In the genomic region with DNA sequence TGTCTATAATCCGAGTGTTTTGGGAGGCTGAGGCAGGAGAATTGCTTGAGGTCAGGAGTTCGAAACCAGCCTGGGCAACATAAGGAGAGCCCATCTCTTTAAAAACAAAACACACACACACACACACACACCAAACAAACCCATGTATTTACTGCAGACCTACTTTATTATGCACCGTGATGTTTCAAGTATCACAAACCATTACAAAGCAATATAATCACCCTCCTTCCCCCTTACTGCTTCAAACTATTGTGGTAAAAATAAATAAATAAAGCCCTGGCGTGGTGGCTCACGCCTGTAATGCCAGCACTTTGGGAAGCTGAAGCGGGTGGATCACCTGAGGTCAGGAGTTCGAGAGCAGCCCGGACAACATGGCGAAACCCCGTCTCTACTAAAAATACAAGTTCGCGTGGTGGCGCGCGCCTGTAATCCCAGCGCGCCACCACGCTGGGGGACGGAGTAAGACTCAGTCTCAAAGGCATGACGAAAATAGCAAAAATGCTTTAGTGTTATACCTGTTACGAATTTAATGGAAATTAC, we compare ENCODE assay signal across 8 cellular contexts. TPM values are rescaled to one million over a fixed set of nuclear protein-coding genes. Genes with fewer than 3 reads are reported as not detected.
A peak's percentile ranks its signal among the peaks of the same experiment; 100 is the strongest.
DNase-seq lines count a peak whose midpoint lies in the region; ATAC-seq and TF ChIP-seq lines count a peak whose summit lies in the region.

No MANE protein-coding gene starts in this region.

- H3K27me3 Mint-ChIP-seq in GM23338 (ENCODE audit: insufficient read depth, low read depth, poor library complexity), result peaks cover 11% of the 10 kb centered on the region

- intact Hi-C loops in gastrocnemius medialis (cut with DNase I; ENCODE audit: low total_unique reads), result loop anchor here (10.0 kb wide), 1 partner anchor 310 kb away; the partner anchor contains the start of genes CUL7, KLC4 and MRPL2

- H3K9me3 Mint-ChIP-seq in GM23338, result no peaks in the 10 kb centered on the region; the same call in 2 of the 3 replicates

- H2AFZ ChIP-seq in GM23338, result no peak overlapping the region

- peaks cover 10% of the 10 kb centered on the region for H3F3A ChIP-seq in GM23338 (replicated peaks; ENCODE audit: low read depth)

- H3K4me1 ChIP-seq in GM23338 (ENCODE audit: insufficient read depth) (no peaks in the 10 kb centered on the region), RWPE2 (ENCODE audit: insufficient read depth, poor library complexity, severe bottlenecking) (peaks cover 24% of the 10 kb centered on the region), gastrocnemius medialis (peaks cover 26 to 29% of the 10 kb centered on the region in 2 donors)

- peak overlapping the region; percentile 20; the same call in 1 of the 2 replicates for H3K27ac Mint-ChIP-seq in GM23338

- H3K9me3 ChIP-seq in RWPE2 (ENCODE audit: severe bottlenecking), result no peaks in the 10 kb centered on the region
- H3K9me3 ChIP-seq in gastrocnemius medialis, result no peaks in the 10 kb centered on the region

- ATAC-seq in GM23338, result no peak
- no peak for ATAC-seq in RWPE2 (ENCODE audit: low read depth)
- no peak for ATAC-seq in gastrocnemius medialis
- ATAC-seq in GM18870 (IDR thresholded peaks at IDR 0.05; ENCODE audit: unreplicated experiment), result no peak

- in situ Hi-C loops in gastrocnemius medialis (cut with MboI; ENCODE audit: low sequenced_read_pairs in 4 of 4), result loop anchor here in 2 of 4 donors (5.0 to 25.0 kb wide), 2 partner anchors 118 to 133 kb away; partner anchors contain the start of gene RPL7L1 (in 1 of the 2)

- H3K27ac ChIP-seq in GM23338 (ENCODE audit: low read depth) (no peak overlapping the region), RWPE2 (ENCODE audit: poor library complexity, severe bottlenecking) (no peak overlapping the region), gastrocnemius medialis (peak overlapping the region; percentile 91 to 100 (median 96))

- no peak for TF ChIP-seq CTCF in GM23338 (conservative IDR thresholded peaks at IDR 0.05; ENCODE audit: low read depth in 2 of 2)
- no peak for TF ChIP-seq CTCF in RWPE2 (IDR thresholded peaks at IDR 0.05; ENCODE audit: poor library complexity, severe bottlenecking)
- no peak for TF ChIP-seq CTCF in fibroblast of villous mesenchyme (IDR thresholded peaks at IDR 0.05; ENCODE audit: insufficient read depth, low read depth, low read length)
- peak in 1 of 5 experiments; percentile 14 for TF ChIP-seq CTCF in gastrocnemius medialis (IDR thresholded peaks at IDR 0.05 in 4 of 5, conservative IDR thresholded peaks at IDR 0.05 in 1 of 5)

- peaks cover 11% of the 10 kb centered on the region; the same call in 1 of the 2 replicates for H4K20me1 ChIP-seq in GM23338 (replicated peaks; ENCODE audit: insufficient read depth)

- H3K36me3 ChIP-seq in GM23338 (ENCODE audit: insufficient read depth), result no peaks in the 10 kb centered on the region
- H3K36me3 ChIP-seq in RWPE2 (ENCODE audit: low read depth), result no peaks in the 10 kb centered on the region
- H3K36me3 ChIP-seq in gastrocnemius medialis, result no peaks in the 10 kb centered on the region

- H3K36me3 Mint-ChIP-seq in GM23338 (ENCODE audit: low read depth), result peaks cover 9% of the 10 kb centered on the region

- peak overlapping the region; percentile 90 for H3K4me3 ChIP-seq in GM23338
- H3K4me3 ChIP-seq in RWPE2 (ENCODE audit: severe bottlenecking), result peak overlapping the region; percentile 76
- H3K4me3 ChIP-seq in fibroblast of villous mesenchyme (ENCODE audit: low read depth, low read length), result peak overlapping the region; percentile 100
- peak overlapping the region; percentile 80 to 99 (median 92) for H3K4me3 ChIP-seq in gastrocnemius medialis

- peak overlapping the region; percentile 96 for H3K4me3 Mint-ChIP-seq in GM23338

- H3K79me2 ChIP-seq in GM23338 (replicated peaks; ENCODE audit: insufficient read depth), result peaks cover 32% of the 10 kb centered on the region

- TF ChIP-seq POLR2A in gastrocnemius medialis (IDR thresholded peaks at IDR 0.05), result peak in 1 of 2 donors; percentile 38

- DNase-seq in GM23338 (ENCODE audit: low spot score) (peak; percentile 6), RWPE2 (ENCODE audit: low spot score) (no peak), fibroblast of villous mesenchyme (ENCODE audit: low read depth) (peak; percentile 19), gastrocnemius medialis (peak in 1 of 2 donors; percentile 32), GDM1 (lab: John Stamatoyannopoulos, UW) (no peak), islet precursor cell (no peak), COR-L47 (lab: John Stamatoyannopoulos, UW) (no peak)

- no peaks in the 10 kb centered on the region for H3K9me2 ChIP-seq in GM23338 (ENCODE audit: insufficient read depth)

- peak overlapping the region; percentile 90 for H3K4me2 ChIP-seq in GM23338

- H3K4me1 Mint-ChIP-seq in GM23338, result peaks cover 16% of the 10 kb centered on the region

- H3K27me3 ChIP-seq in GM23338 (ENCODE audit: insufficient read depth) (no peaks in the 10 kb centered on the region), RWPE2 (ENCODE audit: insufficient read depth, poor library complexity, severe bottlenecking) (no peaks in the 10 kb centered on the region), gastrocnemius medialis (no peaks in the 10 kb centered on the region)

TF ChIP-seq in GM23338, 12 proteins besides CTCF, POLR2A, EP300 and RAD21 (continues in another document):
- no peak for TF ChIP-seq CREB1 (CRISPR knock-in tag; IDR thresholded peaks at IDR 0.05; ENCODE audit: low read depth)
- no peak for TF ChIP-seq ZNF331 (CRISPR knock-in tag; IDR thresholded peaks at IDR 0.05; ENCODE audit: low read depth)
- no peak for TF ChIP-seq POLR2AphosphoS5 (IDR thresholded peaks at IDR 0.05; ENCODE audit: low read depth)
- no peak for TF ChIP-seq EZH2phosphoT487 (IDR thresholded peaks at IDR 0.05; ENCODE audit: unreplicated experiment)

RNA-seq across cellular contexts. Expression of gene TBCC, which starts 1.5 kb away (rescaled TPM):
- 45.0 and 59.5 TPM in 2 replicates for total RNA-seq in GM23338 (2014; rRNA removed; shearing (Covaris generic))
- 45.3 and 48.3 TPM in 2 replicates for polyA plus RNA-seq in GM23338 (2016; fragmentation: Nextera tagmentation; extraction: Ambion mirVana)
- total RNA-seq in fibroblast of villous mesenchyme, result 38.7 and 42.3 TPM in 2 replicates
- total RNA-seq in gastrocnemius medialis, result 10 to 100 TPM; 33.2 to 61.8 (median 45.1) TPM

RNA-seq across cellular contexts. Expression of gene PRPH2, which starts 22.0 kb away (rescaled TPM):
- 0.52 and 0.89 TPM in 2 replicates for total RNA-seq in GM23338 (2014; rRNA removed; shearing (Covaris generic))
- 0.21 and 0.50 TPM in 2 replicates for polyA plus RNA-seq in GM23338 (2016; fragmentation: Nextera tagmentation; extraction: Ambion mirVana)
- 2.6 and 5.2 TPM in 2 replicates for total RNA-seq in fibroblast of villous mesenchyme
- 1 to 10 TPM in 2 of 4 donors, under 1 TPM in 2; 0.16 to 3.8 (median 1.8) TPM for total RNA-seq in gastrocnemius medialis

RNA-seq across cellular contexts. Expression of gene BICRAL, which starts 37.4 kb away (rescaled TPM):
- total RNA-seq in GM23338 (2014; rRNA removed; shearing (Covaris generic)), result 11.0 and 11.7 TPM in 2 replicates
- polyA plus RNA-seq in GM23338 (2016; fragmentation: Nextera tagmentation; extraction: Ambion mirVana), result 3.4 and 3.6 TPM in 2 replicates
- total RNA-seq in fibroblast of villous mesenchyme (4.5 and 5.6 TPM in 2 replicates), gastrocnemius medialis (10 to 100 TPM in 2 of 4 donors, 1 to 10 TPM in 2; 7.9 to 10.2 (median 9.7) TPM)

Comparison
In these comparisons a context has a peak if more than half of its experiments do, and no peak if none do; other contexts are left out.
1. DNase-seq: peak in GM23338 (single experiment) and fibroblast of villous mesenchyme (single experiment); none in RWPE2 (single experiment), GDM1 (single experiment), islet precursor cell (single experiment) and COR-L47 (single experiment).
2. H3K27ac ChIP-seq: peak in gastrocnemius medialis (4 of 4); none in GM23338 (single experiment) and RWPE2 (single experiment).
3. Peak in every context shown above with its lines, with median percentiles within 50 percentile points of each other: H3K4me3 ChIP-seq.